8 cellular contexts compared by ENCODE assay signal in genomic region chr4:184384056-184384809, GRCh38.
DNase-seq lines count a peak whose midpoint lies in the region; ATAC-seq, FAIRE-seq and TF ChIP-seq lines count a peak whose summit lies in the region.

No MANE protein-coding gene starts in this region.

- H3K18ac ChIP-seq in mesenchymal stem cell (ENCODE audit: low read depth in 1 of 2, low read length in 2 of 2) = peak overlapping the region; percentile 87 to 98

- peak overlapping the region in 1 of 2 experiments; percentile 34 for H3K23ac ChIP-seq in mesenchymal stem cell (ENCODE audit: low read length in 2 of 2)

- peaks cover 6% of the 10 kb centered on the region for H3K9me3 ChIP-seq in A673 (ENCODE audit: low read depth, low read length, poor library complexity, severe bottlenecking)
- H3K9me3 ChIP-seq in mesenchymal stem cell (ENCODE audit: control insufficient read depth, low read length) = no peaks in the 10 kb centered on the region

- peak overlapping the region; percentile 96 for H4K8ac ChIP-seq in mesenchymal stem cell (ENCODE audit: low read length)

- H3K79me1 ChIP-seq in mesenchymal stem cell (replicated peaks; ENCODE audit: low read length, poor library complexity, severe bottlenecking) = peaks cover 3% of the 10 kb centered on the region

- no peak overlapping the region for H2AFZ ChIP-seq in mesenchymal stem cell (ENCODE audit: low read depth, low read length)

- H3K4me3 ChIP-seq in A673 (ENCODE audit: low read depth, low read length, poor library complexity, severe bottlenecking) (peak overlapping the region; percentile 33), bronchial epithelial cell (ENCODE audit: low read depth, low read length) (peak overlapping the region; percentile 26), mesenchymal stem cell (ENCODE audit: insufficient read depth in 1 of 2, low read depth in 1 of 2, low read length in 2 of 2) (peak overlapping the region in 1 of 2 experiments; percentile 66), urinary bladder (ENCODE audit: low read depth, low read length) (peak overlapping the region; percentile 11)

- H2AK5ac ChIP-seq in mesenchymal stem cell (ENCODE audit: low read length, severe bottlenecking) = peak overlapping the region; percentile 94

- WGBS in mesenchymal stem cell = 4% methylated on average over 13 of the region's 13 CpGs
- WGBS in urinary bladder = 11% methylated on average over 13 of the region's 13 CpGs

- H3K36me3 ChIP-seq in A673 (ENCODE audit: insufficient read depth, low read length, poor library complexity, severe bottlenecking) = peaks cover 6% of the 10 kb centered on the region
- H3K36me3 ChIP-seq in bronchial epithelial cell (ENCODE audit: control insufficient read depth, insufficient read depth, low read length) = peaks cover 3% of the 10 kb centered on the region
- H3K36me3 ChIP-seq in mesenchymal stem cell (ENCODE audit: control insufficient read depth in 1 of 2, insufficient read depth in 2 of 2, low read depth in 1 of 2, low read length in 2 of 2) = peaks cover 20 to 39% of the 10 kb centered on the region in 2 experiments
- H3K36me3 ChIP-seq in urinary bladder (ENCODE audit: insufficient read depth) = peaks cover 5% of the 10 kb centered on the region

- peak; percentile 87 for ATAC-seq in GM18511 (IDR thresholded peaks at IDR 0.05; ENCODE audit: unreplicated experiment)
- ATAC-seq in HG02870 (IDR thresholded peaks at IDR 0.05; ENCODE audit: unreplicated experiment) = peak; percentile 62

- H3K4me1 ChIP-seq in A673 (ENCODE audit: insufficient read depth, low read length, poor library complexity, severe bottlenecking) = peaks cover 42% of the 10 kb centered on the region
- H3K4me1 ChIP-seq in mesenchymal stem cell (ENCODE audit: control insufficient read depth, insufficient read depth, low read depth, low read length) = peaks cover 16% of the 10 kb centered on the region
- peaks cover 3% of the 10 kb centered on the region for H3K4me1 ChIP-seq in urinary bladder (ENCODE audit: insufficient read depth)

- H2BK120ac ChIP-seq in mesenchymal stem cell (ENCODE audit: low read depth, low read length) = peak overlapping the region; percentile 94

- peak overlapping the region; percentile 99 for H4K91ac ChIP-seq in mesenchymal stem cell (ENCODE audit: low read length)

- DNase-seq in A673 (ENCODE audit: low spot score) = peak; percentile 55
- DNase-seq in NCI-H69 (lab: John Stamatoyannopoulos, UW) = peak; percentile 14
- peak; percentile 91 for DNase-seq in bronchial epithelial cell (ENCODE audit: low read depth)
- peak; percentile 94 for DNase-seq in mesenchymal stem cell
- DNase-seq in cerebellar nuclear complex (lab: John Stamatoyannopoulos, UW) = no peak

- H3K27me3 ChIP-seq in A673 (replicated peaks; ENCODE audit: insufficient read depth, low read depth, low read length, poor library complexity) = no peaks in the 10 kb centered on the region
- no peaks in the 10 kb centered on the region for H3K27me3 ChIP-seq in bronchial epithelial cell (ENCODE audit: control insufficient read depth, insufficient read depth, low read length)
- H3K27me3 ChIP-seq in mesenchymal stem cell (ENCODE audit: control insufficient read depth in 1 of 2, insufficient read depth in 1 of 2, low read length in 2 of 2) = no peaks in the 10 kb centered on the region

- H3K9ac ChIP-seq in mesenchymal stem cell (ENCODE audit: low read length) = peak overlapping the region; percentile 81

- TF ChIP-seq CTCF in A673 (conservative IDR thresholded peaks at IDR 0.05; ENCODE audit: low read depth, low read length) = no peak
- no peak for TF ChIP-seq CTCF in bronchial epithelial cell (IDR thresholded peaks at IDR 0.05; ENCODE audit: insufficient read depth, low read length, severe bottlenecking)

- H2BK15ac ChIP-seq in mesenchymal stem cell (ENCODE audit: low read depth, poor library complexity, severe bottlenecking) = peak overlapping the region; percentile 90

- H2BK12ac ChIP-seq in mesenchymal stem cell (ENCODE audit: low read length in 2 of 2) = peak overlapping the region; percentile 96 to 100

- peak overlapping the region; percentile 69 for H3K4me2 ChIP-seq in mesenchymal stem cell (ENCODE audit: low read length, poor library complexity, severe bottlenecking)

- BruUV-seq in A673 (replicated peaks; lab: Mats Ljungman, UMichigan) = no TSS peak

- H2BK5ac ChIP-seq in mesenchymal stem cell (ENCODE audit: low read depth, low read length, poor library complexity, severe bottlenecking) = no peak overlapping the region

- POLR2A ChIA-PET in A673 (lab: Charles Lee; ENCODE audit: low non-redundant PET) = no interaction called here

- FAIRE-seq in bronchial epithelial cell (lab: Jason Lieb, UNC) = peak; percentile 28

- CTCF ChIA-PET in A673 (lab: Charles Lee) = no interaction called here

- H3K27ac ChIP-seq in A673 (ENCODE audit: low read depth, low read length, poor library complexity, severe bottlenecking) (peak overlapping the region; percentile 81), mesenchymal stem cell (ENCODE audit: low read length, poor library complexity, severe bottlenecking) (peak overlapping the region; percentile 91), urinary bladder (ENCODE audit: low read depth) (peak overlapping the region; percentile 72)

- H3K4ac ChIP-seq in mesenchymal stem cell (ENCODE audit: low read depth in 1 of 2, low read length in 2 of 2) = peak overlapping the region; percentile 77 to 94

- peak overlapping the region in 1 of 2 experiments; percentile 83 for H3K14ac ChIP-seq in mesenchymal stem cell (ENCODE audit: low read length in 2 of 2)

- intact Hi-C loops in A673 (cut with micrococcal nuclease; ENCODE audit: unreplicated experiment) = no loop called here

Comparison
In these comparisons a context has a peak if more than half of its experiments do, and no peak if none do; other contexts are left out.
1. DNase-seq: peak in A673 (single experiment), NCI-H69 (single experiment), bronchial epithelial cell (single experiment) and mesenchymal stem cell (single experiment); none in cerebellar nuclear complex (0 of 2).
2. Peak in every context shown above with its lines, with median percentiles within 50 percentile points of each other: H3K27ac ChIP-seq.